1 cellular context compared by ENCODE assay signal in the genomic region with DNA sequence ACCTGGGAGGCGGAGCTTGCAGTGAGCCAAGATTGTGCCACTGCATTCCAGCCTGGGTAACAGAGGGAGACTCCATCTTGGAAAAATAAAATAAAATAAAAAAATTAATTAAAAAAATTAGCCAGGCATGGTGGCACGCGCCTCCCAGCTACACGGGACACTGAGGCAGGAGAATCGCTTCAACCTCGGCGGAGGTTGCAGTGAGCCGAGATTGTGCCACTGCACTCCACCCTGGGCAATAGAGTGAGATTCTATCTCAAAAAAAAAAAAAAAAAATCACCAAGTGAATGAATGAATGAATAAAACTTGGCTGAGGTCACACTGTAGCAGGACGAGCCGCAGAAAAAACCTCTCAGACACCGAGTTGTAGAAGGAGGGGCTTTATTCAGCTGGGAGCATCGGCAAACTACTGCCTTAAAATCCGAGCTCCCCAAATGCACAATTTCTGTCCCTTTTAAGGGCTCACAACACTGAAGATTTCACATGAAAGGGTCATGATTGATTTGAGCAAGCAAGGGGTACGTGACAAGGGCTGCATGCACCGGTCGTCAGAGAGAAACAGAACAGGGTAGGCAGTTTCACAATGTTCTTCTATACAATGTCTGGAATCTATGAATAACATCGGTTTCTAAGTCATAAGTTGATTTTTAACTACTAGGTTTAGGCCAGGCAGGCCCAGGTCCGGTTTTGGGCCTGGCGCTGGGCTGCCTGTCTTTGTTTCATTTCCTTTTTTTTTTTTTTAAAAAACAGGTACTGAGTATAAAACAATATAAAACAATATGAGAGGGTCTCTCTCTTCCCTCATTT. TPM values are rescaled to one million over a fixed set of nuclear protein-coding genes. Genes with fewer than 3 reads are reported as not detected.
"Had no signal": no experiment of that assay in that cellular context is flagged by ENCODE, and none has a peak within 500 bp of the region (broad histone marks: within the 10 kb centered on the region; RNA-seq: fewer than 3 reads in every experiment).

No MANE protein-coding gene starts in this region.

RNA-seq across cellular contexts. Expression of gene RAB42, which starts 5.3 kb away (rescaled TPM):
- total RNA-seq: naive thymus-derived CD8-positive, alpha-beta T cell had no signal
- polyA plus RNA-seq: naive thymus-derived CD8-positive, alpha-beta T cell had no signal
